In the genomic region with DNA sequence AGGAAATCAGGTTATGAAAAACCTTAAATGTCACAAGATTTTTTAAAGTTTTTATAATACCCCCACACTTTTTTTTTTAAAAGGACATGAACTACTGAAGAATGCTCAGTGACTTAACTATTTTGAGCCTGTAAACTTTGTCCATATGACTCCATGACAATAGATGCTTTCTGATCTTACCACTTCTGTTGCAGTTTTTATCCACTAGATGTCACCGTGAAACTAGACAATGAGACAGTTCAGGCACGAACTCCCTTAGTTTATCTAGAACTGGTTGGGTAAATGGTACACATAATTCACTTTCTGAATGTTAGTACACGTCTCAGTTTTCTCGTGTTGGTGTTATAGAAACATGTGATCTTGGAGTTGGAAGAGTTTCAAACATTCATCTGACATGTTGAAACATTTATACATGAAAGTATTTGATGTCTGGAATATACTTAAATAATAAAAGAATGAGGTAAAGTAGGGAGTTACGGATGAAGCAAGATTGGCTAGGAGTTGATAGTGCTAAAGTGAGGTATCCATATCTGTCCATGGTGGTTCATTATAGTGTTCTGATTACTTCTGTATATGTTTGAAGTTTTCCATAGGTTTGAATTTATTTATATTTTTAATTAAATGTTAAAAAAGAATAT, we compare ENCODE assay signal across 8 cellular contexts. TPM values are rescaled to one million over a fixed set of nuclear protein-coding genes. Genes with fewer than 3 reads are reported as not detected.
DNase-seq lines count a peak whose midpoint lies in the region; ATAC-seq and TF ChIP-seq lines count a peak whose summit lies in the region.

No MANE protein-coding gene starts in this region.

- no peaks in the 10 kb centered on the region for H3K9me3 ChIP-seq in endodermal cell (ENCODE audit: control insufficient read depth, low read length)

- no peaks in the 10 kb centered on the region for H3K4me1 Mint-ChIP-seq in activated naive CD8-positive, alpha-beta T cell treated with anti-CD3 and anti-CD28 coated beads, Interleukin-2, amount 10 ng/mL, durations not matched to agents 7 days and 5 days
- no peaks in the 10 kb centered on the region for H3K4me1 Mint-ChIP-seq in activated naive CD8-positive, alpha-beta T cell treated with anti-CD3 and anti-CD28 coated beads for 36 hours
- H3K4me1 Mint-ChIP-seq in endodermal cell, result no peaks in the 10 kb centered on the region
- H3K4me1 Mint-ChIP-seq in mesothelial cell of epicardium, result no peaks in the 10 kb centered on the region

- H3K4me3 Mint-ChIP-seq in activated naive CD8-positive, alpha-beta T cell treated with anti-CD3 and anti-CD28 coated beads, Interleukin-2, amount 10 ng/mL, durations not matched to agents 7 days and 5 days, result no peak overlapping the region
- no peak overlapping the region for H3K4me3 Mint-ChIP-seq in activated naive CD8-positive, alpha-beta T cell treated with anti-CD3 and anti-CD28 coated beads for 36 hours
- H3K4me3 Mint-ChIP-seq in endodermal cell (no peak overlapping the region), mesothelial cell of epicardium (no peak overlapping the region)

- H3K4me1 ChIP-seq in endodermal cell (ENCODE audit: control insufficient read depth, insufficient read depth, low read length), result no peaks in the 10 kb centered on the region

- H3K27ac ChIP-seq in endodermal cell (ENCODE audit: low read depth, low read length), result no peak overlapping the region

- no peaks in the 10 kb centered on the region for H3K27me3 Mint-ChIP-seq in activated naive CD8-positive, alpha-beta T cell treated with anti-CD3 and anti-CD28 coated beads, Interleukin-2, amount 10 ng/mL, durations not matched to agents 7 days and 5 days
- no peaks in the 10 kb centered on the region for H3K27me3 Mint-ChIP-seq in activated naive CD8-positive, alpha-beta T cell treated with anti-CD3 and anti-CD28 coated beads for 36 hours
- H3K27me3 Mint-ChIP-seq in endodermal cell (ENCODE audit: insufficient read depth) (peaks cover 27% of the 10 kb centered on the region), mesothelial cell of epicardium (ENCODE audit: low read depth) (no peaks in the 10 kb centered on the region)

- no peaks in the 10 kb centered on the region for H3K9me3 Mint-ChIP-seq in activated naive CD8-positive, alpha-beta T cell treated with anti-CD3 and anti-CD28 coated beads, Interleukin-2, amount 10 ng/mL, durations not matched to agents 7 days and 5 days
- H3K9me3 Mint-ChIP-seq in activated naive CD8-positive, alpha-beta T cell treated with anti-CD3 and anti-CD28 coated beads for 36 hours, result no peaks in the 10 kb centered on the region
- H3K9me3 Mint-ChIP-seq in endodermal cell, result peaks cover 6% of the 10 kb centered on the region
- no peaks in the 10 kb centered on the region for H3K9me3 Mint-ChIP-seq in mesothelial cell of epicardium

- no peak overlapping the region for H3K4me3 ChIP-seq in endodermal cell (ENCODE audit: low read length)

- H3K36me3 ChIP-seq in endodermal cell (ENCODE audit: control insufficient read depth, insufficient read depth, low read length), result no peaks in the 10 kb centered on the region

- WGBS in endodermal cell (ENCODE audit: insufficient coverage in 1 of 2, insufficient read length in 1 of 2), 2 experiments, result 54 to 60% methylated on average over 2 to 5 of the region's 5 CpGs

- no peaks in the 10 kb centered on the region for H3K27me3 ChIP-seq in endodermal cell (ENCODE audit: control insufficient read depth, insufficient read depth, low read length, poor library complexity, severe bottlenecking)

- ATAC-seq in activated naive CD8-positive, alpha-beta T cell treated with anti-CD3 and anti-CD28 coated beads, Interleukin-2, amount 10 ng/mL, durations not matched to agents 7 days and 5 days (ENCODE audit: low read depth), result peak; percentile 88

- H3K9ac ChIP-seq in endodermal cell (ENCODE audit: extremely low read depth, low read length, poor library complexity, severe bottlenecking), result no peak overlapping the region

- POLR2A ChIA-PET in activated naive CD8-positive, alpha-beta T cell treated with anti-CD3 and anti-CD28 coated beads, Interleukin-2, amount 10 ng/mL, durations not matched to agents 7 days and 5 days (lab: Charles Lee), result no interaction called here

- TF ChIP-seq CTCF in LNCAP (IDR thresholded peaks at IDR 0.05), result peak; percentile 81
- TF ChIP-seq CTCF in endodermal cell (conservative IDR thresholded peaks at IDR 0.05), result peak; percentile 86
- peak; percentile 50 for TF ChIP-seq CTCF in mesothelial cell of epicardium (IDR thresholded peaks at IDR 0.05; ENCODE audit: unreplicated experiment)

- no peak overlapping the region for H3K27ac Mint-ChIP-seq in activated naive CD8-positive, alpha-beta T cell treated with anti-CD3 and anti-CD28 coated beads, Interleukin-2, amount 10 ng/mL, durations not matched to agents 7 days and 5 days
- H3K27ac Mint-ChIP-seq in activated naive CD8-positive, alpha-beta T cell treated with anti-CD3 and anti-CD28 coated beads for 36 hours, result no peak overlapping the region
- H3K27ac Mint-ChIP-seq in endodermal cell (no peak overlapping the region), mesothelial cell of epicardium (no peak overlapping the region)

- peaks cover 6% of the 10 kb centered on the region for H3K36me3 Mint-ChIP-seq in activated naive CD8-positive, alpha-beta T cell treated with anti-CD3 and anti-CD28 coated beads, Interleukin-2, amount 10 ng/mL, durations not matched to agents 7 days and 5 days
- peaks cover 13% of the 10 kb centered on the region for H3K36me3 Mint-ChIP-seq in activated naive CD8-positive, alpha-beta T cell treated with anti-CD3 and anti-CD28 coated beads for 36 hours
- H3K36me3 Mint-ChIP-seq in endodermal cell (ENCODE audit: low read depth) (peaks cover 2% of the 10 kb centered on the region), mesothelial cell of epicardium (peaks cover 4% of the 10 kb centered on the region)

- no peak for DNase-seq in activated naive CD8-positive, alpha-beta T cell treated with anti-CD3 and anti-CD28 coated beads, Interleukin-2, amount 10 ng/mL, durations not matched to agents 7 days and 5 days
- DNase-seq in activated naive CD8-positive, alpha-beta T cell treated with anti-CD3 and anti-CD28 coated beads for 36 hours, result no peak
- DNase-seq in GOT3 (lab: John Stamatoyannopoulos, UW), result peak; percentile 0
- peak; percentile 57 for DNase-seq in RPMI8226
- DNase-seq in endodermal cell, result no peak
- no peak for DNase-seq in mesothelial cell of epicardium (ENCODE audit: low spot score in 2 of 2, unreplicated experiment in 2 of 2)
- DNase-seq in cortex of kidney (lab: John Stamatoyannopoulos, UW), result no peak

RNA-seq across cellular contexts. Expression of a gene that starts 8.1 kb away (rescaled TPM):
- total RNA-seq in activated naive CD8-positive, alpha-beta T cell treated with anti-CD3 and anti-CD28 coated beads, Interleukin-2, amount 10 ng/mL, durations not matched to agents 7 days and 5 days, result 1 to 10 TPM; 5.9 to 6.6 TPM
- 1 to 10 TPM; 4.3 to 4.5 TPM for total RNA-seq in activated naive CD8-positive, alpha-beta T cell treated with anti-CD3 and anti-CD28 coated beads for 36 hours
- total RNA-seq in endodermal cell, result 1 to 10 TPM; 3.3 TPM
- 5.3 TPM for polyA plus RNA-seq in endodermal cell (2013, experiment 1 of 2)
- polyA plus RNA-seq in endodermal cell (2013, experiment 2 of 2), result 5.1 TPM
- total RNA-seq in mesothelial cell of epicardium, result 2.8 to 3.1 TPM (median 2.9 TPM) in 3 replicates

RNA-seq across cellular contexts. Expression of a gene that starts 26.2 kb away (rescaled TPM):
- total RNA-seq in activated naive CD8-positive, alpha-beta T cell treated with anti-CD3 and anti-CD28 coated beads, Interleukin-2, amount 10 ng/mL, durations not matched to agents 7 days and 5 days, result not detected
- not detected for total RNA-seq in activated naive CD8-positive, alpha-beta T cell treated with anti-CD3 and anti-CD28 coated beads for 36 hours
- total RNA-seq in endodermal cell (not detected), mesothelial cell of epicardium (0.07 TPM in 2 of 3 replicates, not detected in the other)
- not detected for polyA plus RNA-seq in endodermal cell (2013, experiment 1 of 2)
- polyA plus RNA-seq in endodermal cell (2013, experiment 2 of 2), result not detected

RNA-seq across cellular contexts. Expression of a gene that starts 43.0 kb away (rescaled TPM):
- total RNA-seq in activated naive CD8-positive, alpha-beta T cell treated with anti-CD3 and anti-CD28 coated beads, Interleukin-2, amount 10 ng/mL, durations not matched to agents 7 days and 5 days, result not detected
- not detected for total RNA-seq in activated naive CD8-positive, alpha-beta T cell treated with anti-CD3 and anti-CD28 coated beads for 36 hours
- total RNA-seq in endodermal cell (not detected), mesothelial cell of epicardium (not detected in 3 replicates)
- polyA plus RNA-seq in endodermal cell (2013, experiment 1 of 2), result not detected
- polyA plus RNA-seq in endodermal cell (2013, experiment 2 of 2), result not detected

Comparison
In these comparisons a context has a peak if more than half of its experiments do, and no peak if none do; other contexts are left out.
1. DNase-seq: peak in GOT3 (single experiment) and RPMI8226 (single experiment); none in activated naive CD8-positive, alpha-beta T cell treated with anti-CD3 and anti-CD28 coated beads, Interleukin-2, amount 10 ng/mL, durations not matched to agents 7 days and 5 days (single experiment), activated naive CD8-positive, alpha-beta T cell treated with anti-CD3 and anti-CD28 coated beads for 36 hours (single experiment), endodermal cell (single experiment), mesothelial cell of epicardium (0 of 2) and cortex of kidney (single experiment).
2. Peak in every context shown above with its lines, with median percentiles within 50 percentile points of each other: CTCF ChIP-seq.